ENCODE assay signal across 8 cellular contexts in the genomic region with DNA sequence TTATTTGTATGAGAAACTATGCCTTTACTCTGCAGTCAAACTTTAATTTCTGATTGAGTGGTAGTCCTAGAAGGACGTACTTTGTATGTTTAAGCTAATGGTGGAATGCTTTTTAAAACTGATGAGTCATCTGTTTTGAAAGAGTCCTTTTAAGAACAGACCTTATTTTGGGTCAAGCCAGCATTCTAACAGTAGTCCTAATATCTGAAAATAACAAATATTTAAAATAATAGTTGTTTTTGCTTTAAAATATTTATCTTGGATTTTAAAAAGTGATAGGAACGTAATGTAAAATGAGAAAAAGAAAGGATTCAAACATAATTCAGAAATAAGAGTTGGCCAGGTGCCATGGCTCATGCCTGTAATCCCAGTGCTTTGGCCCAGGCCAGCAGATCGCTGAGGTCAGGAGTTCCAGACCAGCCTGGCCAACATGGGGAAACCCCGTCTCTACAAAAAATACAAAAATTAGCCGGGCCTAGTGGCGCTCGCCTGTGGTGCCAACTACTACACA. TPM values are rescaled to one million over a fixed set of nuclear protein-coding genes. Genes with fewer than 3 reads are reported as not detected.
A peak's percentile ranks its signal among the peaks of the same experiment; 100 is the strongest.
DNase-seq lines count a peak whose midpoint lies in the region; ATAC-seq and TF ChIP-seq lines count a peak whose summit lies in the region.

No MANE protein-coding gene starts in this region.

- in situ Hi-C loops in G401 (cut with HindIII; ENCODE audit: low sequenced_read_pairs) = no loop called here

- DNase-seq in G401 (ENCODE audit: low spot score) (peak; percentile 34), NCI-H226 (peak; percentile 28), choroid plexus epithelial cell (ENCODE audit: low read depth) (peak; percentile 88), occipital lobe (lab: John Stamatoyannopoulos, UW) (no peak), D341Med (ENCODE audit: low spot score) (no peak)

- no peaks in the 10 kb centered on the region for H3K36me3 ChIP-seq in muscle layer of duodenum (ENCODE audit: control insufficient read depth in 1 of 2, insufficient read depth in 2 of 2, low read length in 2 of 2)

- H3K27me3 ChIP-seq in muscle layer of duodenum (ENCODE audit: low read depth, low read length) = no peaks in the 10 kb centered on the region

- H3K4me3 ChIP-seq in choroid plexus epithelial cell (ENCODE audit: low read depth, low read length) = peak overlapping the region; percentile 14
- peak overlapping the region; percentile 86 to 92 for H3K4me3 ChIP-seq in muscle layer of duodenum (ENCODE audit: low read depth in 1 of 2, low read length in 2 of 2)

- no peaks in the 10 kb centered on the region for H3K9me3 ChIP-seq in muscle layer of duodenum (ENCODE audit: control insufficient read depth in 1 of 2, low read length in 2 of 2)

- peak overlapping the region; percentile 83 for H3K27ac ChIP-seq in muscle layer of duodenum (ENCODE audit: low read length)

- peaks cover 9 to 13% of the 10 kb centered on the region in 2 donors for H3K4me1 ChIP-seq in muscle layer of duodenum (ENCODE audit: control insufficient read depth in 1 of 2, insufficient read depth in 2 of 2, low read length in 2 of 2)

- TF ChIP-seq CTCF in choroid plexus epithelial cell (conservative IDR thresholded peaks at IDR 0.05; ENCODE audit: low read depth, low read length) = no peak

- ATAC-seq in HG03025 (IDR thresholded peaks at IDR 0.05; ENCODE audit: low FRiP score, unreplicated experiment) (no peak), GM19452 (IDR thresholded peaks at IDR 0.05; ENCODE audit: unreplicated experiment) (no peak)

RNA-seq across cellular contexts. Expression of gene LRRC58, which starts 1.3 kb away (rescaled TPM):
- total RNA-seq in G401 (2014; rRNA removed; shearing (Covaris generic)) = 32.6 and 38.9 TPM in 2 replicates
- 32.6 TPM for total RNA-seq in occipital lobe

Comparison
In these comparisons a context has a peak if more than half of its experiments do, and no peak if none do; other contexts are left out.
1. DNase-seq: peak in G401 (single experiment), NCI-H226 (single experiment) and choroid plexus epithelial cell (single experiment); none in occipital lobe (single experiment) and D341Med (single experiment).